ENCODE assay signal across 1 cellular context in the genomic region with DNA sequence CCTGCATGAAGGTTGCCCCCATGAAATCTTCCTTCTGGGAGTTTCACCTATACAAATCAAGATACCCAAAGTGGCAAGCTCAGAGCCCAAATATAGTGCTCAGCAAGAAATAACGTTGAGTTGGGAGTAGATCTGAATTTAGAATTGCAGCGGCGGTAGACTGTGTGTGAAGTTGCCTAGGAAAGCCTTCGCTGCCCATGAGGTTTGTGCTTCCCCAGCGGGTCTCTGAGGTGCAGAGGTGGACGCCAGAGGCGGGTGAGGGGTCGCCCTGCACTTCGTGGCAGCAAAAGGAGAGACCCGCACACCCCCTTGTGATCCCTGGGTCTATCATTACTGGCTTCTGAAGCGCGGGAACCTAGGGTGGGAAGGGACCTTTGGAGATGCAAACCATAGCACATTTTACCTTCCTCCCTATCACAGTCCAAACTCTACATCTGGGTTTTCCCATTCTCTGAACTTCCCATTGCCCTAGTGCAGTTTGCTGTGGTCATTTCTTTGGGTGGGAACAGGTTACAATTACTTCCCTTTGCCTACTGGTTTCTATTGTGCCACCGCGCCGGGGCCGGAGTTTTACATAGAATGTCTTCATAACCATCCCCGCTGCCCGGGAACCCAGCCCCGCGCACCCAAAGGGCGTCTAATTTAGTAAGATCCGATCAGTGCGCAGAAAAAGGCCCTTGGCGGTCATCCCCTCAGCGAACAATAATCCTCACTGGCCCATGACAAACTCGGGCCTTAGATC.
TF ChIP-seq lines count a peak whose summit lies in the region.

No MANE protein-coding gene starts in this region.

TF ChIP-seq in H1, 55 proteins besides CTCF, POLR2A, EP300 and RAD21:
- TF ChIP-seq CBX8 (IDR thresholded peaks at IDR 0.05; ENCODE audit: borderline replicate concordance, low read depth, low read length) (0 out of 2 replicates have a peak, but pooled peaks have one; percentile 40), RNF2 (IDR thresholded peaks at IDR 0.05; ENCODE audit: borderline replicate concordance, low read depth, low read length, missing control alignments, poor library complexity, severe bottlenecking) (peak; percentile 93), POLR2AphosphoS5 (IDR thresholded peaks at IDR 0.05; ENCODE audit: low read depth, low read length) (no peak), EZH2 (IDR thresholded peaks at IDR 0.05; ENCODE audit: low read depth, low read length, severe bottlenecking) (no peak), MAFK (IDR thresholded peaks at IDR 0.05; ENCODE audit: low read depth, low read length) (no peak)
